ENCODE assay signal across 2 cellular contexts in the genomic region with DNA sequence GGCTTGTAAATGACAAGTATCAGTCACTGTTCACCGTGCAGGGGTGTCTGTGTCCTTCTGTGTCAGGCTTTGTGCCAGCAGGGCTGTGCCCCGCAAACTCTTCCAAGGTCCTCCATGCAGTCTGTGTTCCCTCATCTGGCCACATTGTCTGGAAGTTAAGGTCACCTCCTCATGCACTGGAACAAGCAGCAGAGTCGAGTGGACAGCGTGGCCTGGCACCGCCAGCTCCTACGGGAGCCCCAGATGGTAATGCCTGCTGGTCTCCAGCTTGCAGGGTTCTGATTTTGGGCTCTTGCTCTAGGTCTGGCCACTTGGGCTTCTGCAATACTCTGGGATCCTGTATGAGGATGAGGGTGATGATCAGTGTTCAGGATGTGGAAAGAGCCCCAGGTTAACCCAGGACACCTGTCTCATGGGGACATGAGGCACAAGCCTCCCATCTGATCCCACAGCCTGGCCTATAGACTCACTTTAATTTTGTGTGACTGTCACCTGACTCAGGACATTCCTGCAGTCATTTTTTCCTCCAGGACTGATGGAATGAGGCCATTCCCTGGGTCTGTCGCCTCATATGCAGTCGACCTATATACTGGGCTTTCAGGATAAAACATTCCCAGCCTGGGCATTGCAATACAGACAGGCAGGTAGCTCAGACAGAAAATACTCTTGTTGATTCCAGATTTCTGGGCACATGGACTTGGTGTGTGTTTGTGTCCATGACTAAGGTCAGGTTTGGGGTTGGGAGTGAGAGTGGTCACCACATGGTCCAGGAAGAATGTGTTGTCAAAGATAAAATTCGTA.
TF ChIP-seq lines count a peak whose summit lies in the region.

No MANE protein-coding gene starts in this region.

TF ChIP-seq in HEK293, 187 proteins besides CTCF, POLR2A, EP300 and RAD21:
- TF ChIP-seq ZNF549 (tag by site-specific recombination; IDR thresholded peaks at IDR 0.05) = no peak
- no peak for TF ChIP-seq MYNN (tag by site-specific recombination; IDR thresholded peaks at IDR 0.05; ENCODE audit: borderline replicate concordance)
- no peak for TF ChIP-seq ZNF146 (tag by site-specific recombination; IDR thresholded peaks at IDR 0.05)
- TF ChIP-seq ZNF777 (tag by site-specific recombination; IDR thresholded peaks at IDR 0.05; ENCODE audit: borderline replicate concordance) = no peak
- TF ChIP-seq ZNF585B (tag by site-specific recombination; IDR thresholded peaks at IDR 0.05) = peak; percentile 34; the same call in 1 of the 2 replicates
- no peak for TF ChIP-seq ZNF561 (tag by site-specific recombination; IDR thresholded peaks at IDR 0.05; ENCODE audit: borderline replicate concordance)

TF ChIP-seq in H1, 55 proteins besides CTCF, POLR2A, EP300 and RAD21:
- TF ChIP-seq JUN (IDR thresholded peaks at IDR 0.05; ENCODE audit: low read depth, low read length) = no peak
- TF ChIP-seq SIRT6 (IDR thresholded peaks at IDR 0.05; ENCODE audit: low read length) = no peak
- TF ChIP-seq, protein P1, sequence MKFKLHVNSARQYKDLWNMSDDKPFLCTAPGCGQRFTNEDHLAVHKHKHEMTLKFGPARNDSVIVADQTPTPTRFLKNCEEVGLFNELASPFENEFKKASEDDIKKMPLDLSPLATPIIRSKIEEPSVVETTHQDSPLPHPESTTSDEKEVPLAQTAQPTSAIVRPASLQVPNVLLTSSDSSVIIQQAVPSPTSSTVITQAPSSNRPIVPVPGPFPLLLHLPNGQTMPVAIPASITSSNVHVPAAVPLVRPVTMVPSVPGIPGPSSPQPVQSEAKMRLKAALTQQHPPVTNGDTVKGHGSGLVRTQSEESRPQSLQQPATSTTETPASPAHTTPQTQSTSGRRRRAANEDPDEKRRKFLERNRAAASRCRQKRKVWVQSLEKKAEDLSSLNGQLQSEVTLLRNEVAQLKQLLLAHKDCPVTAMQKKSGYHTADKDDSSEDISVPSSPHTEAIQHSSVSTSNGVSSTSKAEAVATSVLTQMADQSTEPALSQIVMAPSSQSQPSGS (IDR thresholded peaks at IDR 0.05; ENCODE audit: low read length) = no peak
- peak; percentile 18 for TF ChIP-seq EZH2 (IDR thresholded peaks at IDR 0.05; ENCODE audit: low read depth, low read length, severe bottlenecking)
- 0 out of 2 replicates have a peak, but pooled peaks have one; percentile 21 for TF ChIP-seq SUZ12 (IDR thresholded peaks at IDR 0.05; ENCODE audit: low read length)
- no peak for TF ChIP-seq HDAC6 (IDR thresholded peaks at IDR 0.05; ENCODE audit: low read depth, low read length)
